In genomic region chr4:89023140-89023539, GRCh38 we compare ENCODE assay signal across 1 cellular context.
TF ChIP-seq lines count a peak whose summit lies in the region.

No MANE protein-coding gene starts in this region.

TF ChIP-seq in HepG2, 621 proteins besides CTCF, POLR2A, EP300 and RAD21 (continued from another document):
- no peak for TF ChIP-seq FIP1L1 (IDR thresholded peaks at IDR 0.05; ENCODE audit: borderline replicate concordance, insufficient read depth, low read depth, low read length)
- TF ChIP-seq GTF2F1 (IDR thresholded peaks at IDR 0.05; ENCODE audit: low read length), result no peak
- TF ChIP-seq, protein P1, sequence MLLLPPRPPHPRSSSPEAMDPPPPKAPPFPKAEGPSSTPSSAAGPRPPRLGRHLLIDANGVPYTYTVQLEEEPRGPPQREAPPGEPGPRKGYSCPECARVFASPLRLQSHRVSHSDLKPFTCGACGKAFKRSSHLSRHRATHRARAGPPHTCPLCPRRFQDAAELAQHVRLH (CRISPR knock-in tag; IDR thresholded peaks at IDR 0.05; ENCODE audit: borderline replicate concordance, low read depth), result no peak
- TF ChIP-seq NCOA1 (CRISPR knock-in tag; IDR thresholded peaks at IDR 0.05), result no peak
- no peak for TF ChIP-seq ZNF577 (CRISPR knock-in tag; IDR thresholded peaks at IDR 0.05; ENCODE audit: borderline replicate concordance, low read depth)
- TF ChIP-seq MED1 (CRISPR knock-in tag; IDR thresholded peaks at IDR 0.05), result peak; percentile 30; the same call in 1 of the 2 replicates
- TF ChIP-seq ZNF160 (CRISPR knock-in tag; IDR thresholded peaks at IDR 0.05), result no peak
TF ChIP-seq in HepG2: peak in this region for 7.
